In genomic region chr19:5829567-5830315, GRCh38 we compare ENCODE assay signal across 1 cellular context.
TF ChIP-seq lines count a peak whose summit lies in the region.

No MANE protein-coding gene starts in this region.

TF ChIP-seq in GM23338, 12 proteins besides CTCF, POLR2A, EP300 and RAD21:
- TF ChIP-seq CREB1 (CRISPR knock-in tag; IDR thresholded peaks at IDR 0.05; ENCODE audit: low read depth) (no peak), REST (IDR thresholded peaks at IDR 0.05; ENCODE audit: unreplicated experiment) (no peak), JUNB (IDR thresholded peaks at IDR 0.05; ENCODE audit: unreplicated experiment) (no peak), EZH2phosphoT487 (IDR thresholded peaks at IDR 0.05; ENCODE audit: unreplicated experiment) (no peak), ZNF114 (CRISPR knock-in tag; IDR thresholded peaks at IDR 0.05) (no peak), ETS1 (IDR thresholded peaks at IDR 0.05) (no peak), ZNF331 (CRISPR knock-in tag; IDR thresholded peaks at IDR 0.05; ENCODE audit: low read depth) (no peak), STAT1 (IDR thresholded peaks at IDR 0.05; ENCODE audit: unreplicated experiment) (no peak), POLR2AphosphoS5 (IDR thresholded peaks at IDR 0.05; ENCODE audit: low read depth) (no peak)
TF ChIP-seq in GM23338: peak in this region for 0.
